14 cellular contexts compared by ENCODE assay signal in the genomic region with DNA sequence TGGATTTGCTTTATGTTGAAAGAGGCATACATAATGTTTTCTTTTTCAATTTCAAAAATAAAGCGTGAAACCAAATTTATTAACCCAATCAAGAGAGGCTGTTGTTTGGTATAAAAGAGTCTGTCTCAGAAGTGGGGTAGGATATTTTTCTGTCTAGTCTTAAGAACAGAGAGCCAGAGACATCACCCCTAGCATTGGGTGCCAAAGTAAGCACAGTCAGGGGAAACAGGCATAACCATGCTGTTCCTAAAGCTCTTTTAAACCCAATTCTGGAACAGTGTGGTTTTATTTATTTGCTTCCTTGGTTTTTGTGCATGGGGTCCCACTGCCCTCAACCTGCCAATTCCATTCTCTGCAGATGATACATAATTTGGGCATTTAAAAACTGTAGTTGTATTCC.
DNase-seq lines count a peak whose midpoint lies in the region; TF ChIP-seq lines count a peak whose summit lies in the region.
"Had no signal": no experiment of that assay in that cellular context is flagged by ENCODE, and none has a peak within 500 bp of the region (broad histone marks: within the 10 kb centered on the region; RNA-seq: fewer than 3 reads in every experiment).

No MANE protein-coding gene starts in this region.

- H3K4me3 Mint-ChIP-seq in activated naive CD4-positive, alpha-beta T cell treated with anti-CD3 and anti-CD28 coated beads, Interleukin-2, amount 50 U/mL, for 24 hours: no peak overlapping the region
- H3K4me3 Mint-ChIP-seq: B cell; CD4-positive, alpha-beta memory T cell; GM23338 had no signal

- no peak for TF ChIP-seq CTCF in osteoblast (IDR thresholded peaks at IDR 0.05; ENCODE audit: extremely low read depth, low read depth, low read length)
- TF ChIP-seq CTCF in dorsolateral prefrontal cortex (IDR thresholded peaks at IDR 0.05 in 54 of 56, conservative IDR thresholded peaks at IDR 0.05 in 2 of 56; ENCODE audit: low read depth in 1 of 56, partially characterized antibody in 56 of 56): no peak

- H3K4me3 ChIP-seq in osteoblast (ENCODE audit: insufficient read depth, low read length) (no peak overlapping the region), dorsolateral prefrontal cortex (no peak overlapping the region)
- H3K4me3 ChIP-seq: GM23338 had no signal

- H3K27ac Mint-ChIP-seq in activated naive CD4-positive, alpha-beta T cell treated with anti-CD3 and anti-CD28 coated beads, Interleukin-2, amount 50 U/mL, for 24 hours: peak overlapping the region; percentile 51
- H3K27ac Mint-ChIP-seq: B cell had no signal

- intact Hi-C loops in dorsolateral prefrontal cortex (cut with DNase I): no loop called here

- H2AFZ ChIP-seq in osteoblast (ENCODE audit: low read length): no peak overlapping the region
- H2AFZ ChIP-seq: GM23338 had no signal

- no peaks in the 10 kb centered on the region for H3K9me3 Mint-ChIP-seq in activated naive CD4-positive, alpha-beta T cell treated with anti-CD3 and anti-CD28 coated beads, Interleukin-2, amount 50 U/mL, for 24 hours
- H3K9me3 Mint-ChIP-seq: CD4-positive, alpha-beta memory T cell; GM23338 had no signal

- H3K27ac ChIP-seq in osteoblast (ENCODE audit: low read depth, low read length) (no peak overlapping the region), dorsolateral prefrontal cortex (peak overlapping the region in 12 of 59 donors; percentile 4 to 53 (median 25))

- peaks cover 83% of the 10 kb centered on the region for H3K79me2 ChIP-seq in osteoblast (ENCODE audit: insufficient read depth, low read length)

- H3K4me1 Mint-ChIP-seq in activated naive CD4-positive, alpha-beta T cell treated with anti-CD3 and anti-CD28 coated beads, Interleukin-2, amount 50 U/mL, for 24 hours: peaks cover 20% of the 10 kb centered on the region

- peaks cover 5% of the 10 kb centered on the region for H3K36me3 Mint-ChIP-seq in activated naive CD4-positive, alpha-beta T cell treated with anti-CD3 and anti-CD28 coated beads, Interleukin-2, amount 50 U/mL, for 24 hours

- H3K9me3 ChIP-seq in osteoblast (ENCODE audit: low read depth, low read length): no peaks in the 10 kb centered on the region

- H3K36me3 ChIP-seq in osteoblast (ENCODE audit: insufficient read depth, low read length): peaks cover 29% of the 10 kb centered on the region

- peaks cover 46% of the 10 kb centered on the region for H4K20me1 ChIP-seq in osteoblast (ENCODE audit: insufficient read depth, low read length)

- peaks cover 10% of the 10 kb centered on the region for H3K4me1 ChIP-seq in osteoblast (ENCODE audit: insufficient read depth, low read length)

- H3K27me3 Mint-ChIP-seq in activated naive CD4-positive, alpha-beta T cell treated with anti-CD3 and anti-CD28 coated beads, Interleukin-2, amount 50 U/mL, for 24 hours: no peaks in the 10 kb centered on the region
- H3K27me3 Mint-ChIP-seq: B cell; CD4-positive, alpha-beta memory T cell had no signal

- no peak overlapping the region for H3K4me2 ChIP-seq in osteoblast (ENCODE audit: insufficient read depth, low read length)
- H3K4me2 ChIP-seq: GM23338 had no signal

- H3K27me3 ChIP-seq in osteoblast (ENCODE audit: insufficient read depth, low read length) (no peaks in the 10 kb centered on the region), dorsolateral prefrontal cortex (no peaks in the 10 kb centered on the region)

- no peak for DNase-seq in activated naive CD4-positive, alpha-beta T cell treated with anti-CD3 and anti-CD28 coated beads, Interleukin-2, amount 50 U/mL, for 16 hours
- peak; percentile 24 for DNase-seq in astrocyte of the hippocampus (ENCODE audit: low read depth, low spot score)
- peak; percentile 46 for DNase-seq in osteoblast (ENCODE audit: insufficient read length, low spot score, missing footprints)
- DNase-seq in GDM1 (lab: John Stamatoyannopoulos, UW): no peak
- DNase-seq in NCI-H748 (lab: John Stamatoyannopoulos, UW; ENCODE audit: unreplicated experiment): no peak
- no peak for DNase-seq in dorsolateral prefrontal cortex
- DNase-seq: C1 segment of cervical spinal cord; CD4-positive, alpha-beta memory T cell; DMS79; H7; IMR-90 had no signal

Comparison
In these comparisons a context has a peak if more than half of its experiments do, and no peak if none do; other contexts are left out.
1. DNase-seq: peak in astrocyte of the hippocampus (single experiment) and osteoblast (single experiment); none in activated naive CD4-positive, alpha-beta T cell treated with anti-CD3 and anti-CD28 coated beads, Interleukin-2, amount 50 U/mL, for 16 hours (single experiment), GDM1 (single experiment), NCI-H748 (single experiment) and dorsolateral prefrontal cortex (0 of 10).